ENCODE assay signal across 1 cellular context in the genomic region with DNA sequence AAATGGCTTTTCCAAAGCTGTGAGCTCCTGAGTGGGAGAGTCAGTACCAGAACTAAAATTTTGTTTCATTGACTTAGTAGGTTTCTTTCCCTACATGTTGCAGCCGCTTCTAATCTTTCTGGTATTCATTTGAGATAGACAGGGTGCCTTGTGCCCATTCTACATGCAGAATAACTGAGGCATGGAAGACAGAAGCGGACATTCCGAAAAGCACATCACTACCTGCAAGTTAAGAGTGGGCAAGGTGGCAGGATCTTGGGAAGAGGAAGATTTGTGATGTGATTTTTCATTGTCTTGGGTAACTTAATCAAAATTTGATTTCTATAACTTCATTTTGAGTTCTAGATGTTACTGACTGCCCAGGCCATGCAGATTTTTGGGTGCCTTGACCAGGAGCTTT.
TF ChIP-seq lines count a peak whose summit lies in the region.

No MANE protein-coding gene starts in this region.

TF ChIP-seq in HepG2, 621 proteins besides CTCF, POLR2A, EP300 and RAD21:
- TF ChIP-seq XRCC5 (optimal IDR thresholded peaks at IDR 0.05; ENCODE audit: low read length) (no peak), GTF2F1 (IDR thresholded peaks at IDR 0.05; ENCODE audit: low read length) (no peak), ZNF564 (CRISPR knock-in tag; IDR thresholded peaks at IDR 0.05) (no peak), ZNF629 (CRISPR knock-in tag; conservative IDR thresholded peaks at IDR 0.05) (peak; percentile 89), RFX5 (IDR thresholded peaks at IDR 0.05; ENCODE audit: low read depth, low read length) (no peak)
- TF ChIP-seq, protein P1, sequence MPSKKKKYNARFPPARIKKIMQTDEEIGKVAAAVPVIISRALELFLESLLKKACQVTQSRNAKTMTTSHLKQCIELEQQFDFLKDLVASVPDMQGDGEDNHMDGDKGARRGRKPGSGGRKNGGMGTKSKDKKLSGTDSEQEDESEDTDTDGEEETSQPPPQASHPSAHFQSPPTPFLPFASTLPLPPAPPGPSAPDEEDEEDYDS (CRISPR knock-in tag; IDR thresholded peaks at IDR 0.05), result no peak
- TF ChIP-seq, protein P2, sequence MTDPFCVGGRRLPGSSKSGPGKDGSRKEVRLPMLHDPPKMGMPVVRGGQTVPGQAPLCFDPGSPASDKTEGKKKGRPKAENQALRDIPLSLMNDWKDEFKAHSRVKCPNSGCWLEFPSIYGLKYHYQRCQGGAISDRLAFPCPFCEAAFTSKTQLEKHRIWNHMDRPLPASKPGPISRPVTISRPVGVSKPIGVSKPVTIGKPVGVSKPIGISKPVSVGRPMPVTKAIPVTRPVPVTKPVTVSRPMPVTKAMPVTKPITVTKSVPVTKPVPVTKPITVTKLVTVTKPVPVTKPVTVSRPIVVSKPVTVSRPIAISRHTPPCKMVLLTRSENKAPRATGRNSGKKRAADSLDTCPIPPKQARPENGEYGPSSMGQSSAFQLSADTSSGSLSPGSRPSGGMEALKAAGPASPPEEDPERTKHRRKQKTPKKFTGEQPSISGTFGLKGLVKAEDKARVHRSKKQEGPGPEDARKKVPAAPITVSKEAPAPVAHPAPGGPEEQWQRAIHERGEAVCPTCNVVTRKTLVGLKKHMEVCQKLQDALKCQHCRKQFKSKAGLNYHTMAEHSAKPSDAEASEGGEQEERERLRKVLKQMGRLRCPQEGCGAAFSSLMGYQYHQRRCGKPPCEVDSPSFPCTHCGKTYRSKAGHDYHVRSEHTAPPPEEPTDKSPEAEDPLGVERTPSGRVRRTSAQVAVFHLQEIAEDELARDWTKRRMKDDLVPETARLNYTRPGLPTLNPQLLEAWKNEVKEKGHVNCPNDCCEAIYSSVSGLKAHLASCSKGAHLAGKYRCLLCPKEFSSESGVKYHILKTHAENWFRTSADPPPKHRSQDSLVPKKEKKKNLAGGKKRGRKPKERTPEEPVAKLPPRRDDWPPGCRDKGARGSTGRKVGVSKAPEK (CRISPR knock-in tag; IDR thresholded peaks at IDR 0.05; ENCODE audit: borderline replicate concordance), result no peak
